In the genomic region with DNA sequence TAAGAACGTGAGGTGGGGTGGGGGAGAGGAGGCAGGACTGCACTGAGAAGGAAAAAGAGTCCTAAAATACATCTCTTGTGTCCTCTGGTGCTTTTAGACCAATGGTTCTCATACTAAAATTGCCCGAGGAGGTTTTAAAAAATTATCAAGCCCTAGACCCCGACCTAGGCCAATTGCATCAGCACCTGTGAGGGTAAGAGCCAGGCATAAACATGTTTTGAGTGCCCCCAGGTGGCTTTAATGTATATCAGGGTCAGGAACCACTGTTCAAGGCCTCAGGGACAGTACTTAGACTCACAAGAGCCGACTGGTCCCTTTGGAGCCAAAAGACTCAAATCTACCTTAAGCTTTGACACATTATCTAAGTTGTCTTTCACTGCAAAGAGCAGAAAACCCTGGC, we compare ENCODE assay signal across 15 cellular contexts. TPM values are rescaled to one million over a fixed set of nuclear protein-coding genes. Genes with fewer than 3 reads are reported as not detected.
DNase-seq lines count a peak whose midpoint lies in the region; TF ChIP-seq lines count a peak whose summit lies in the region.
"Had no signal": no experiment of that assay in that cellular context is flagged by ENCODE, and none has a peak within 500 bp of the region (broad histone marks: within the 10 kb centered on the region; RNA-seq: fewer than 3 reads in every experiment).

No MANE protein-coding gene starts in this region.

- DNase-seq in ELR (ENCODE audit: low read depth), result peak; percentile 6
- peak; percentile 13 for DNase-seq in OCI-LY7 (ENCODE audit: low spot score)
- DNase-seq in iPS-NIHi7 (ENCODE audit: extremely low spot score), result peak; percentile 81
- DNase-seq in NCI-H187 (lab: John Stamatoyannopoulos, UW), result no peak
- DNase-seq in NCI-H526 treated with DMSO at 0.1 percent for 48 hours (lab: John Stamatoyannopoulos, UW), result no peak
- no peak for DNase-seq in erythroblast (lab: John Stamatoyannopoulos, UW)
- no peak for DNase-seq in uterus
- DNase-seq: activated gamma-delta T cell; HCEC 1CT; NK-92 treated with Interleukin-12 subunit alpha and Interleukin-12 subunit beta, amount 100 ng/mL, for 24 hours; T-cell had no signal

- H3K27me3 ChIP-seq in uterus, result no peaks in the 10 kb centered on the region
- H3K27me3 ChIP-seq: cardiac muscle cell, right atrium auricular region had no signal

- CTCF ChIA-PET in OCI-LY7 (lab: Charles Lee; ENCODE audit: unreplicated experiment), result no interaction called here

- H3K4me2 ChIP-seq in OCI-LY7 (ENCODE audit: low read length), result no peak overlapping the region
- H3K4me2 ChIP-seq: KMS-11 had no signal

- H3K9me3 ChIP-seq in OCI-LY7 (ENCODE audit: low read length) (no peaks in the 10 kb centered on the region), uterus (no peaks in the 10 kb centered on the region)
- H3K9me3 ChIP-seq: right atrium auricular region had no signal

- no TSS peak for BruUV-seq in OCI-LY7 (replicated peaks; lab: Mats Ljungman, UMichigan)

- H3K27ac ChIP-seq in OCI-LY7 (ENCODE audit: low read depth, low read length, poor library complexity, severe bottlenecking), result no peak overlapping the region
- H3K27ac ChIP-seq in uterus, result no peak overlapping the region
- H3K27ac ChIP-seq: cardiac muscle cell, KMS-11, right atrium auricular region had no signal

- intact Hi-C loops in OCI-LY7 (cut with micrococcal nuclease; ENCODE audit: unreplicated experiment), result no loop called here
- intact Hi-C loops in uterus (cut with DNase I; ENCODE audit: low total_unique reads), result no loop called here

- H4K20me1 ChIP-seq in OCI-LY7 (ENCODE audit: insufficient read depth, low read length), result no peaks in the 10 kb centered on the region

- H3K4me1 ChIP-seq in OCI-LY7 (ENCODE audit: insufficient read depth, low read length, poor library complexity, severe bottlenecking) (no peaks in the 10 kb centered on the region), uterus (no peaks in the 10 kb centered on the region)
- H3K4me1 ChIP-seq: right atrium auricular region had no signal

- POLR2A ChIA-PET in OCI-LY7 (lab: Charles Lee), result interaction anchor here (0.6 kb wide), 1 partner anchor 30 kb away, joined by 4 read pairs; no protein-coding TSS in a partner anchor

- no peak overlapping the region for H2AFZ ChIP-seq in OCI-LY7 (ENCODE audit: low read length)

- H3K9me2 ChIP-seq in OCI-LY7 (ENCODE audit: insufficient read depth, low read length), result no peaks in the 10 kb centered on the region

- no peaks in the 10 kb centered on the region for H3K79me2 ChIP-seq in OCI-LY7 (ENCODE audit: insufficient read depth, low read depth, low read length)

- H3K36me3 ChIP-seq in OCI-LY7 (ENCODE audit: insufficient read depth, low read length) (no peaks in the 10 kb centered on the region), uterus (no peaks in the 10 kb centered on the region)
- H3K36me3 ChIP-seq: cardiac muscle cell, right atrium auricular region had no signal

- no peak overlapping the region for H3K4me3 ChIP-seq in OCI-LY7 (ENCODE audit: low read depth, low read length, poor library complexity, severe bottlenecking)
- H3K4me3 ChIP-seq in uterus, result no peak overlapping the region
- H3K4me3 ChIP-seq: cardiac muscle cell, right atrium auricular region had no signal

- TF ChIP-seq POLR2A in erythroblast (IDR thresholded peaks at IDR 0.05; ENCODE audit: low read length) (no peak), uterus (IDR thresholded peaks at IDR 0.05) (no peak)

- TF ChIP-seq CTCF in LNCAP (IDR thresholded peaks at IDR 0.05) (peak; percentile 39; the same call in 1 of the 2 replicates), OCI-LY7 (conservative IDR thresholded peaks at IDR 0.05; ENCODE audit: low read length) (peak; percentile 33; the same call in 1 of the 2 replicates), uterus (IDR thresholded peaks at IDR 0.05) (no peak)

RNA-seq across cellular contexts. Expression of gene TMEM150C, which starts 37.5 kb away (rescaled TPM):
- not detected in 2 replicates for total RNA-seq in OCI-LY7 (2014; rRNA removed; shearing (Covaris generic))
- total RNA-seq in OCI-LY7 (2022) (not detected in 2 replicates), uterus (10 to 100 TPM in 2 of 4 donors, 1 to 10 TPM in 2; 3.1 to 22.5 (median 11.6) TPM)

Comparison
In these comparisons a context has a peak if more than half of its experiments do, and no peak if none do; other contexts are left out.
1. DNase-seq: peak in ELR (single experiment), OCI-LY7 (single experiment) and iPS-NIHi7 (single experiment); none in NCI-H187 (0 of 2), NCI-H526 treated with DMSO at 0.1 percent for 48 hours (single experiment), erythroblast (0 of 2) and uterus (0 of 2).
2. CTCF ChIP-seq: peak in LNCAP (single experiment) and OCI-LY7 (single experiment); none in uterus (0 of 4).
3. RNA of gene TMEM150C, which starts 37.5 kb away (total RNA-seq): 3.1 to 22.5 TPM in uterus; not detected in OCI-LY7; every median in the first group is over 4 times any median in the second.